Comparison of ENCODE assay signal across 8 cellular contexts in the genomic region with DNA sequence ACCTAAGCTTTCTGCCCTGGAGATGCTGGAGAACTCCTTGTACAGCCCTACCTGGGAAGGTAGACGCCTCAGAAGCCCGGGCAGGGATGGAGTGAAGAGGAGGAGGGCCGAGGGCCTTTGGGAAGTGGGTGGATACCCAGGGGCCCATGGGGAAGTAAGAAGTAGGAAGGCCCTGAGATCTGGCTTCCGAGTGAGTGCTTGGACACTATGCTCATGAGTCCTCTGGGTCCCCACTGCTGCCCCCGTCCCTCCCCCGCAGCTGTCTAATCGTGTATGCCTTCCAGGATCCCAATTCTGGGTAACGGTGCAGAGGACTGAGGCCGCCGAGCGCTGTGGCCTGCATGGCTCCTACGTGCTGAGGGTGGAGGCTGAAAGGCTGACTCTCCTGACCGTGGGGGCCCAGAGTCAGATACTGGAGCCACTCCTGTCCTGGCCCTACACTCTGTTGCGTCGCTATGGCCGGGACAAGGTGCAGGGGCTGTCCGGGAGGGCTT. TPM values are rescaled to one million over a fixed set of nuclear protein-coding genes. Genes with fewer than 3 reads are reported as not detected.
DNase-seq lines count a peak whose midpoint lies in the region; ATAC-seq and TF ChIP-seq lines count a peak whose summit lies in the region.

No MANE protein-coding gene starts in this region.

- H3F3A ChIP-seq in GM23338 (replicated peaks; ENCODE audit: low read depth) = no peaks in the 10 kb centered on the region; the same call in 1 of the 2 replicates

- H3K4me3 Mint-ChIP-seq in GM23338 = peak overlapping the region; percentile 93

- peak overlapping the region; percentile 96 for H3K4me2 ChIP-seq in GM23338
- peak overlapping the region; percentile 98 for H3K4me2 ChIP-seq in skeletal muscle satellite cell (ENCODE audit: low read length)

- peak overlapping the region; percentile 94 for H3K9ac ChIP-seq in skeletal muscle satellite cell (ENCODE audit: low read depth, low read length)

- H3K36me3 ChIP-seq in GM23338 (ENCODE audit: insufficient read depth) (no peaks in the 10 kb centered on the region), WERI-Rb-1 (peaks cover 10% of the 10 kb centered on the region; the same call in 1 of the 2 replicates), iPS DF 6.9 (ENCODE audit: control insufficient read depth, insufficient read depth, low read length) (no peaks in the 10 kb centered on the region), skeletal muscle satellite cell (ENCODE audit: insufficient read depth, low read length) (peaks cover 15% of the 10 kb centered on the region)

- no peaks in the 10 kb centered on the region for H4K20me1 ChIP-seq in GM23338 (replicated peaks; ENCODE audit: insufficient read depth)

- no peak for ATAC-seq in GM23338

- H3K27me3 Mint-ChIP-seq in GM23338 (ENCODE audit: insufficient read depth, low read depth, poor library complexity) = peaks cover 70% of the 10 kb centered on the region

- no peaks in the 10 kb centered on the region for H3K79me2 ChIP-seq in GM23338 (replicated peaks; ENCODE audit: insufficient read depth)

- H3K36me3 Mint-ChIP-seq in GM23338 (ENCODE audit: low read depth) = no peaks in the 10 kb centered on the region; the same call in 2 of the 3 replicates

- no peak overlapping the region for H3K27ac ChIP-seq in GM23338 (ENCODE audit: low read depth)
- H3K27ac ChIP-seq in WERI-Rb-1 = no peak overlapping the region
- H3K27ac ChIP-seq in iPS DF 6.9 (ENCODE audit: low read length) = no peak overlapping the region

- H3K9me3 Mint-ChIP-seq in GM23338 = no peaks in the 10 kb centered on the region

- no CpG with 5 or more reads among the region's 17 CpGs for WGBS in iPS DF 6.9 (ENCODE audit: insufficient coverage, insufficient read length)

- peaks cover 78% of the 10 kb centered on the region for H3K27me3 ChIP-seq in GM23338 (ENCODE audit: insufficient read depth)
- no peaks in the 10 kb centered on the region for H3K27me3 ChIP-seq in WERI-Rb-1 (ENCODE audit: insufficient read depth, low read depth, severe bottlenecking)
- H3K27me3 ChIP-seq in iPS DF 6.9 (ENCODE audit: control insufficient read depth, insufficient read depth, low read length) = peaks cover 3% of the 10 kb centered on the region; the same call in 1 of the 2 replicates
- H3K27me3 ChIP-seq in skeletal muscle satellite cell (ENCODE audit: control insufficient read depth, insufficient read depth, low read length) = no peaks in the 10 kb centered on the region

- peak overlapping the region; percentile 93 for H3K4me3 ChIP-seq in GM23338
- peak overlapping the region; percentile 85 for H3K4me3 ChIP-seq in WERI-Rb-1 (ENCODE audit: low read depth, low read length)
- peak overlapping the region; percentile 80; the same call in 1 of the 2 replicates for H3K4me3 ChIP-seq in iPS DF 6.9 (ENCODE audit: low read length)
- peak overlapping the region; percentile 100 for H3K4me3 ChIP-seq in skeletal muscle satellite cell (ENCODE audit: low read length)

- no peak for TF ChIP-seq CTCF in GM23338 (conservative IDR thresholded peaks at IDR 0.05; ENCODE audit: low read depth in 2 of 2)
- no peak for TF ChIP-seq CTCF in WERI-Rb-1 (IDR thresholded peaks at IDR 0.05; ENCODE audit: low read depth, low read length)
- no peak for TF ChIP-seq CTCF in GM20000 (IDR thresholded peaks at IDR 0.05; ENCODE audit: extremely low read depth, missing control alignments)

- H3K4me1 ChIP-seq in GM23338 (ENCODE audit: insufficient read depth) = peaks cover 25% of the 10 kb centered on the region
- H3K4me1 ChIP-seq in iPS DF 6.9 (ENCODE audit: control insufficient read depth, insufficient read depth, low read length) = peaks cover 5% of the 10 kb centered on the region; the same call in 1 of the 2 replicates
- peaks cover 45% of the 10 kb centered on the region for H3K4me1 ChIP-seq in skeletal muscle satellite cell (ENCODE audit: control insufficient read depth, insufficient read depth, low read length)

- peaks cover 24% of the 10 kb centered on the region for H3K4me1 Mint-ChIP-seq in GM23338

- no peak overlapping the region for H3K27ac Mint-ChIP-seq in GM23338

- H2AFZ ChIP-seq in GM23338 = peak overlapping the region; percentile 99; the same call in 1 of the 2 replicates

- H3K9me3 ChIP-seq in WERI-Rb-1 (ENCODE audit: severe bottlenecking) = no peaks in the 10 kb centered on the region
- no peaks in the 10 kb centered on the region for H3K9me3 ChIP-seq in iPS DF 6.9 (ENCODE audit: control insufficient read depth, insufficient read depth, low read length)
- no peaks in the 10 kb centered on the region for H3K9me3 ChIP-seq in skeletal muscle satellite cell (replicated peaks; ENCODE audit: low read length)

- H3K9me2 ChIP-seq in GM23338 (ENCODE audit: insufficient read depth) = no peaks in the 10 kb centered on the region

- DNase-seq in GM23338 (ENCODE audit: low spot score) (peak; percentile 36), WERI-Rb-1 (no peak), iPS DF 6.9 (ENCODE audit: low read depth, low spot score) (no peak), 8988T (no peak), GM20000 (ENCODE audit: low spot score) (no peak), hepatic stellate cell (ENCODE audit: low spot score) (no peak)
- DNase-seq in stimulated activated CD4-positive, alpha-beta T cell treated with anti-CD3 and anti-CD28 coated beads, Interleukin-1b, Interleukin-23, amount 100 ng/mL, for 48 hours = no peak

TF ChIP-seq in GM23338, 12 proteins besides CTCF, POLR2A, EP300 and RAD21:
- no peak for TF ChIP-seq POLR2AphosphoS5 (IDR thresholded peaks at IDR 0.05; ENCODE audit: low read depth)
- TF ChIP-seq EZH2 (IDR thresholded peaks at IDR 0.05; ENCODE audit: low read depth, unreplicated experiment) = peak; percentile 29

RNA-seq across cellular contexts. Expression of a gene that starts 1.1 kb away (rescaled TPM):
- total RNA-seq in GM23338 (2014; rRNA removed; shearing (Covaris generic)) = 14.6 and 15.5 TPM in 2 replicates
- 3.4 and 3.9 TPM in 2 replicates for polyA plus RNA-seq in GM23338 (2016; fragmentation: Nextera tagmentation; extraction: Ambion mirVana)
- 35.0 and 42.4 TPM in 2 replicates for total RNA-seq in skeletal muscle satellite cell (2012; rRNA removed)

RNA-seq across cellular contexts. Expression of a gene that starts 1.9 kb away (rescaled TPM):
- 12.2 and 14.9 TPM in 2 replicates for total RNA-seq in GM23338 (2014; rRNA removed; shearing (Covaris generic))
- polyA plus RNA-seq in GM23338 (2016; fragmentation: Nextera tagmentation; extraction: Ambion mirVana) = 4.4 and 4.7 TPM in 2 replicates
- total RNA-seq in skeletal muscle satellite cell (2012; rRNA removed) = 29.4 and 63.8 TPM in 2 replicates

RNA-seq across cellular contexts. Expression of a gene that starts 25.9 kb away (rescaled TPM):
- 17.2 and 19.7 TPM in 2 replicates for total RNA-seq in GM23338 (2014; rRNA removed; shearing (Covaris generic))
- polyA plus RNA-seq in GM23338 (2016; fragmentation: Nextera tagmentation; extraction: Ambion mirVana) = 17.8 and 19.5 TPM in 2 replicates
- 41.1 and 44.1 TPM in 2 replicates for total RNA-seq in skeletal muscle satellite cell (2012; rRNA removed)

RNA-seq across cellular contexts. Expression of a gene that starts 26.2 kb away (rescaled TPM):
- 89.4 and 105 TPM in 2 replicates for total RNA-seq in GM23338 (2014; rRNA removed; shearing (Covaris generic))
- polyA plus RNA-seq in GM23338 (2016; fragmentation: Nextera tagmentation; extraction: Ambion mirVana) = 98.7 and 101 TPM in 2 replicates
- 101 and 167 TPM in 2 replicates for total RNA-seq in skeletal muscle satellite cell (2012; rRNA removed)

RNA-seq across cellular contexts. Expression of a gene that starts 29.6 kb away (rescaled TPM):
- total RNA-seq in GM23338 (2014; rRNA removed; shearing (Covaris generic)) = 0.52 and 0.74 TPM in 2 replicates
- 0.32 and 0.54 TPM in 2 replicates for polyA plus RNA-seq in GM23338 (2016; fragmentation: Nextera tagmentation; extraction: Ambion mirVana)
- under 0.01 and 0.51 TPM in 2 replicates for total RNA-seq in skeletal muscle satellite cell (2012; rRNA removed)
